21 cellular contexts compared by ENCODE assay signal in the genomic region with DNA sequence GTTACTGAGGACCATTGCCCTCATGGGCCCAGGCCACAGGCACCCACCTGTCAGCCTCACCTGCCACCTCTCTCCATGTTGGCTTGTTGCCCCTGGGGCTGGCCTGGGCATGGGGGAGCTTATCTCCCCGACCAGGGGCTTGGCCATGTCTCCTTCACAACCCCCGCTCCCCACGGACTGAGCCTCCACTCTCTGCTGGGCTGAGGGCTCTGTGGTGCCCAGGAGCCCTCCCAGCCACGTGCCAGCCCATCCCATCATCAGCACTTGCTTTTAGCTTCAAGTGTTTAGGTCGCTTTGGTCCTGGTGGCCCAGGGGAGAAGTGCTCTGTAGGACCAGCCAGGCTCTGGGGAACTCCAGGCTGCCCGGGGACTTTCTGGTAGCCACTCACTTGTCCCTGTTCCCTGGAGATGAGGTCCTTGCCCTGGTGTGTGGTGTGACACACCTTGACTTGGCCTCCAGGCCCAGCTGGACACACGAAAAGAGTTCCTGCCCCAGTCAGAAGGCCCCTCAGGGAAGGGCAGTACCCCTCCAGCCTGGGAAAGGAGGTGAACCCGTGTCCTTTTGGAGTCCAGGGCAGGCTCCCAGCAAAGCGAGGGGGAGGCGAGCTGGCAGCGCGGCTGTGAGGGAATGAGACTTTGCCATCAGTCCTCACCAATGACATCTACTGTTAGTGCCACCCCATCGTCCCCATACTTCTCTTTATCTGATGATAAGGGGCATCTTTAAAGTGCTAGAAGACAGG.
"Had no signal": no experiment of that assay in that cellular context is flagged by ENCODE, and none has a peak within 500 bp of the region (broad histone marks: within the 10 kb centered on the region; RNA-seq: fewer than 3 reads in every experiment).

No MANE protein-coding gene starts in this region.

- H3K27ac Mint-ChIP-seq: activated naive CD4-positive, alpha-beta T cell treated with anti-CD3 and anti-CD28 coated beads for 36 hours; progenitor cell of endocrine pancreas; T-cell; T-helper 2 cell treated with Interferon-gamma antibody and Interleukin-4, amounts not matched to agents 5 μg/mL and 100 μg/mL, for 36 hours had no signal

- ATAC-seq: heart right ventricle, left cardiac atrium, T-cell had no signal

- H3K9me3 Mint-ChIP-seq: activated naive CD4-positive, alpha-beta T cell treated with anti-CD3 and anti-CD28 coated beads for 36 hours; neural crest cell; T-cell; T-helper 2 cell treated with Interferon-gamma antibody and Interleukin-4, amounts not matched to agents 5 μg/mL and 100 μg/mL, for 36 hours had no signal

- H3K27ac ChIP-seq: heart right ventricle, VCaP had no signal

- H3K4me3 ChIP-seq: heart right ventricle, mucosa of descending colon, transverse colon had no signal

- H3K4me3 Mint-ChIP-seq: activated naive CD4-positive, alpha-beta T cell treated with anti-CD3 and anti-CD28 coated beads for 36 hours; neural crest cell; T-cell; T-helper 2 cell treated with Interferon-gamma antibody and Interleukin-4, amounts not matched to agents 5 μg/mL and 100 μg/mL, for 36 hours had no signal

- H3K9me3 ChIP-seq: heart right ventricle, mucosa of descending colon, transverse colon had no signal

- H3K27me3 Mint-ChIP-seq: progenitor cell of endocrine pancreas, T-cell had no signal

- H3K36me3 ChIP-seq: transverse colon had no signal

- H3K27me3 ChIP-seq: heart right ventricle, transverse colon had no signal

- DNase-seq: activated CD8-positive, alpha-beta memory T cell treated with anti-CD3 and anti-CD28 coated beads for 24 hours; activated CD8-positive, alpha-beta memory T cell treated with anti-CD3 and anti-CD28 coated beads, Interleukin-2, amount 50 U/mL, for 4 hours; activated effector memory CD4-positive, alpha-beta T cell treated with Interleukin-2 at 50 U/mL for 16 hours; activated naive CD4-positive, alpha-beta T cell treated with anti-CD3 and anti-CD28 coated beads for 36 hours; activated T-cell treated with anti-CD3 and anti-CD28 coated beads, Interleukin-2, amount 50 U/mL, for 48 hours; amygdala; cerebellar nuclear complex; cortex of kidney; heart right ventricle; islet precursor cell; left cardiac atrium; mesendoderm; stimulated activated CD4-positive, alpha-beta T cell treated with anti-CD3 and anti-CD28 coated beads, Interleukin-12 subunit alpha, Interleukin-12 subunit beta, amount 100 ng/mL, for 4 hours; stimulated activated CD4-positive, alpha-beta T cell treated with anti-CD3 and anti-CD28 coated beads, Interleukin-4, amount 100 ng/mL, for 4 hours; T-cell had no signal
